ENCODE assay signal across 11 cellular contexts in the genomic region with DNA sequence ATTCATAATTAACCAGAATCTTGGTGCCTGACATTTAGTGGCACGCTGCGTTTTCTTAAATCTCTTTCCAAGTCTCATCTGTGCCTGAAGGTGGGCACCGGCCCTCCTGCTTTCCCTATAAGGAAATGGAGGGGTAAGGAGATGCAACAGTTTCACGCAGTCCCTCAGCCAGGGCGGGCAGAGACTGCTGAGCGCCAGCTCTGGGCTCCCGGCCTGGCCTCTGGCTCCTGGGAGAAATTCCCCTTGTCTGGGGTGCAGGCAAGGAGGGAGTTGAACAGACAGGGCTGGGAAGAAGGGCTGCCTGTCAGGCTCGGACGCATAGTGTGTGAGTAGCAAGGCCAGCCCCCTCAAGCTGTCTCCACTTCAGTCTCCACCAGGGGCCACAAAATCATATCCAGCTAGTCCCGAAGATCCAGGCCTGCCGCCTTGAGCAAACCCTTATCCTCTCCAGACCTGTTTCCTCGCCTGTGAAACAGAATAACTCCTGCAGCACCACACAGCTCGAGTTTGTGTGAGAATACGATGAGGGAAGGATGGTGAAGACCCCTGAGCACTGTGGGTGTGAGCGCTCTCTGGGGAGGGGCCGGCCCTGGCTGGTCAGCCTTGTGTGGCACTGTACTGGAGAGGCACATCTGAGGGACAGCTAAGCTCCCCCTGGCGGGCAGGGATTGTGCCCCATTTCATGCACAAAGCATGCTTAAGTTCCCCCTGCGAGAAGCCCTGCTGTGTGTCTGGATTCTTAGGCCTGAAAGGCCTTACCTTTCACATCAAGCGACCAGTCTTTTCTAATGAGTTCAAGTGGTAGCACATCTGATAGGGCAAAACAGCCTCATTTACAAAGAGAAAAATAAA. TPM values are rescaled to one million over a fixed set of nuclear protein-coding genes. Genes with fewer than 3 reads are reported as not detected.
DNase-seq lines count a peak whose midpoint lies in the region; ATAC-seq and TF ChIP-seq lines count a peak whose summit lies in the region.
"Had no signal": no experiment of that assay in that cellular context is flagged by ENCODE, and none has a peak within 500 bp of the region (broad histone marks: within the 10 kb centered on the region; RNA-seq: fewer than 3 reads in every experiment).

No MANE protein-coding gene starts in this region.

- in situ Hi-C loops in IMR-90 (cut with MboI; ENCODE audit: low sequenced_read_pairs) = no loop called here

- H4K8ac ChIP-seq in IMR-90 (ENCODE audit: low read depth in 2 of 2, low read length in 2 of 2) (no peak overlapping the region), mesenchymal stem cell (ENCODE audit: low read length) (peak overlapping the region; percentile 13)

- H3K79me1 ChIP-seq in IMR-90 (ENCODE audit: low read depth in 1 of 2, low read length in 2 of 2) (no peaks in the 10 kb centered on the region), mesenchymal stem cell (replicated peaks; ENCODE audit: low read length, poor library complexity, severe bottlenecking) (no peaks in the 10 kb centered on the region)

- no peak overlapping the region for H4K91ac ChIP-seq in IMR-90 (ENCODE audit: insufficient read depth, low read depth, low read length)
- H4K91ac ChIP-seq in mesenchymal stem cell (ENCODE audit: low read length) = no peak overlapping the region

- no peak overlapping the region for H3K4me2 ChIP-seq in IMR-90 (ENCODE audit: low read depth, low read length)
- no peak overlapping the region for H3K4me2 ChIP-seq in mesenchymal stem cell (ENCODE audit: low read length, poor library complexity, severe bottlenecking)

- H3K9me3 Mint-ChIP-seq in WTC11 = no peaks in the 10 kb centered on the region
- H3K9me3 Mint-ChIP-seq: dendritic cell treated with granulocyte-macrophage colony-stimulating factor and Interleukin-4, amounts not matched to agents 40 ng/mL and 50 ng/mL, for 4 days had no signal

- DNase-seq in DMS 273 (lab: John Stamatoyannopoulos, UW; ENCODE audit: unreplicated experiment) (peak; percentile 71), IMR-90 (no peak), WTC11 (ENCODE audit: low spot score) (no peak), mesenchymal stem cell (peak; percentile 63), esophagus muscularis mucosa (ENCODE audit: extremely low spot score) (no peak), amniotic stem cell (lab: John Stamatoyannopoulos, UW) (no peak)
- DNase-seq in stimulated activated CD8-positive, alpha-beta memory T cell treated with anti-CD3 and anti-CD28 coated beads, Interleukin-4, amount 100 ng/mL, for 48 hours = no peak
- DNase-seq: activated CD4-positive, alpha-beta T cell treated with anti-CD3 and anti-CD28 coated beads for 36 hours; NCI-H1092 treated with DMSO at 0.1 percent for 48 hours had no signal

- ATAC-seq in IMR-90 (ENCODE audit: low read depth) (no peak), WTC11 (peak; percentile 46), GM21825 (IDR thresholded peaks at IDR 0.05; ENCODE audit: unreplicated experiment) (no peak)
- ATAC-seq: activated CD4-positive, alpha-beta T cell treated with anti-CD3 and anti-CD28 coated beads for 36 hours had no signal

- BruUV-seq in IMR-90 (replicated peaks; lab: Mats Ljungman, UMichigan) = no TSS peak

- H3K18ac ChIP-seq in IMR-90 (ENCODE audit: low read depth, low read length) = no peak overlapping the region
- no peak overlapping the region for H3K18ac ChIP-seq in mesenchymal stem cell (ENCODE audit: low read depth in 1 of 2, low read length in 2 of 2)

- no peak overlapping the region for H4K5ac ChIP-seq in IMR-90 (ENCODE audit: low read depth, low read length)

- POLR2A ChIA-PET in IMR-90 (lab: Charles Lee; ENCODE audit: unreplicated experiment) = no interaction called here
- POLR2A ChIA-PET in WTC11 (lab: Charles Lee) = no interaction called here

- H3K23ac ChIP-seq in IMR-90 (ENCODE audit: low read depth, low read length) (no peak overlapping the region), mesenchymal stem cell (ENCODE audit: low read length in 2 of 2) (no peak overlapping the region)

- intact Hi-C loops in IMR-90 (cut with micrococcal nuclease) = loop anchor here (5.0 kb wide), 1 partner anchor 34 kb away; no protein-coding TSS in a partner anchor
- intact Hi-C loops in esophagus muscularis mucosa (cut with DNase I) = no loop called here

- H3K14ac ChIP-seq in IMR-90 (replicated peaks; ENCODE audit: low read depth, low read length) = no peak overlapping the region
- no peak overlapping the region for H3K14ac ChIP-seq in mesenchymal stem cell (ENCODE audit: low read length in 2 of 2)

- H2BK12ac ChIP-seq in mesenchymal stem cell (ENCODE audit: low read length in 2 of 2) = no peak overlapping the region

- dilution Hi-C loops in IMR-90 (cut with HindIII; ENCODE audit: low sequenced_read_pairs, unreplicated experiment) = no loop called here

- peaks cover 2% of the 10 kb centered on the region; the same call in 1 of the 2 replicates for H3K4me1 ChIP-seq in IMR-90 (ENCODE audit: control insufficient read depth, insufficient read depth, low read length)
- peaks cover 28% of the 10 kb centered on the region for H3K4me1 ChIP-seq in mesenchymal stem cell (ENCODE audit: control insufficient read depth, insufficient read depth, low read depth, low read length)
- peaks cover 0 to 3% (median 0%) of the 10 kb centered on the region in 4 donors for H3K4me1 ChIP-seq in esophagus muscularis mucosa

- H2AK5ac ChIP-seq in IMR-90 (ENCODE audit: low read depth, low read length) (no peak overlapping the region), mesenchymal stem cell (ENCODE audit: low read length, severe bottlenecking) (no peak overlapping the region)

- TF ChIP-seq POLR2A in IMR-90 (IDR thresholded peaks at IDR 0.05; ENCODE audit: low read depth, low read length) (no peak), esophagus muscularis mucosa (IDR thresholded peaks at IDR 0.05; ENCODE audit: low read depth) (no peak)

- H2AFZ ChIP-seq in IMR-90 (replicated peaks; ENCODE audit: low read length, poor library complexity) (peak overlapping the region; percentile 65), mesenchymal stem cell (ENCODE audit: low read depth, low read length) (no peak overlapping the region)

- H3K4me3 Mint-ChIP-seq in WTC11 = no peak overlapping the region
- H3K4me3 Mint-ChIP-seq: activated CD4-positive, alpha-beta T cell treated with anti-CD3 and anti-CD28 coated beads for 36 hours; dendritic cell treated with granulocyte-macrophage colony-stimulating factor and Interleukin-4, amounts not matched to agents 40 ng/mL and 50 ng/mL, for 4 days had no signal

- H3K27ac ChIP-seq in IMR-90 (ENCODE audit: insufficient read depth, low read length) (no peak overlapping the region), mesenchymal stem cell (ENCODE audit: low read length, poor library complexity, severe bottlenecking) (no peak overlapping the region), esophagus muscularis mucosa (replicated peaks in 1 of 4) (no peak overlapping the region)

- CTCF ChIA-PET in IMR-90 (lab: Yijun Ruan, JAX) = no interaction called here
- CTCF ChIA-PET in WTC11 (lab: Charles Lee) = interaction anchor here (0.6 to 2.4 kb wide), 8 partner anchors 11 to 560 kb away, joined by 3 to 11 read pairs (median 3); a partner anchor contains a TSS

- H3K4me3 ChIP-seq in IMR-90 (ENCODE audit: insufficient read depth, low read depth, low read length) = no peak overlapping the region
- no peak overlapping the region for H3K4me3 ChIP-seq in mesenchymal stem cell (ENCODE audit: insufficient read depth in 1 of 2, low read depth in 1 of 2, low read length in 2 of 2)
- no peak overlapping the region for H3K4me3 ChIP-seq in esophagus muscularis mucosa

- TF ChIP-seq RAD21 in IMR-90 (IDR thresholded peaks at IDR 0.05; ENCODE audit: low read length) = no peak

- TF ChIP-seq EP300 in esophagus muscularis mucosa (IDR thresholded peaks at IDR 0.05) = no peak

- H3K27ac Mint-ChIP-seq in WTC11 = no peak overlapping the region
- H3K27ac Mint-ChIP-seq: activated CD4-positive, alpha-beta T cell treated with anti-CD3 and anti-CD28 coated beads for 36 hours had no signal

- H3K9me1 ChIP-seq in IMR-90 (ENCODE audit: insufficient read depth, low read length) = 0 out of 2 replicates have a peak, but pooled peaks cover 6% of the 10 kb centered on the region

- H2BK15ac ChIP-seq in IMR-90 (ENCODE audit: low read depth, low read length) = no peak overlapping the region
- H2BK15ac ChIP-seq in mesenchymal stem cell (ENCODE audit: low read depth, poor library complexity, severe bottlenecking) = peak overlapping the region; percentile 54

- no peak overlapping the region for H2BK120ac ChIP-seq in IMR-90 (ENCODE audit: low read depth, low read length)
- peak overlapping the region; percentile 21 for H2BK120ac ChIP-seq in mesenchymal stem cell (ENCODE audit: low read depth, low read length)

- no peak overlapping the region for H2AK9ac ChIP-seq in IMR-90 (replicated peaks; ENCODE audit: low read depth, low read length, poor library complexity)

- H2BK5ac ChIP-seq in IMR-90 (ENCODE audit: low read depth, low read length, poor library complexity, severe bottlenecking) (no peak overlapping the region), mesenchymal stem cell (ENCODE audit: low read depth, low read length, poor library complexity, severe bottlenecking) (no peak overlapping the region)

- 100% methylated on average over 2 of the region's 19 CpGs; no CpG with 5 or more reads in 1 of the 2 experiments for WGBS in IMR-90 (ENCODE audit: extremely low coverage in 2 of 2, insufficient read length in 1 of 2), 2 experiments
- WGBS in mesenchymal stem cell = 72% methylated on average over 18 of the region's 19 CpGs
- WGBS in esophagus muscularis mucosa = 97% methylated on average over 14 of the region's 19 CpGs

- TF ChIP-seq CTCF in IMR-90 (conservative IDR thresholded peaks at IDR 0.05; ENCODE audit: low read depth, low read length) (no peak), WTC11 (IDR thresholded peaks at IDR 0.05) (no peak), esophagus muscularis mucosa (IDR thresholded peaks at IDR 0.05) (no peak)

- no peak overlapping the region for H3K56ac ChIP-seq in IMR-90 (ENCODE audit: extremely low read depth, insufficient read depth, low read length)

- no peak overlapping the region for H2BK20ac ChIP-seq in IMR-90 (ENCODE audit: low read depth, low read length)

- H3K27me3 ChIP-seq in IMR-90 (ENCODE audit: control insufficient read depth, insufficient read depth, low read length) (no peaks in the 10 kb centered on the region), mesenchymal stem cell (ENCODE audit: control insufficient read depth in 1 of 2, insufficient read depth in 1 of 2, low read length in 2 of 2) (no peaks in the 10 kb centered on the region), esophagus muscularis mucosa (no peaks in the 10 kb centered on the region)

- no peak overlapping the region for H3K4ac ChIP-seq in IMR-90 (ENCODE audit: low read depth, low read length)
- no peak overlapping the region for H3K4ac ChIP-seq in mesenchymal stem cell (ENCODE audit: low read depth in 1 of 2, low read length in 2 of 2)

- H3K4me1 Mint-ChIP-seq in WTC11 = peaks cover 40% of the 10 kb centered on the region
- H3K4me1 Mint-ChIP-seq: activated CD4-positive, alpha-beta T cell treated with anti-CD3 and anti-CD28 coated beads for 36 hours had no signal

- H4K20me1 ChIP-seq in IMR-90 (ENCODE audit: insufficient read depth, low read length) = no peaks in the 10 kb centered on the region

- H3K36me3 Mint-ChIP-seq in WTC11 = no peaks in the 10 kb centered on the region

- H3K9me3 ChIP-seq in IMR-90 (ENCODE audit: control insufficient read depth, insufficient read depth, low read length) (no peaks in the 10 kb centered on the region), mesenchymal stem cell (ENCODE audit: control insufficient read depth, low read length) (no peaks in the 10 kb centered on the region), esophagus muscularis mucosa (no peaks in the 10 kb centered on the region)

- H3K9ac ChIP-seq in IMR-90 (ENCODE audit: low read depth, low read length) (no peak overlapping the region), mesenchymal stem cell (ENCODE audit: low read length) (no peak overlapping the region)

- H3K36me3 ChIP-seq in IMR-90 (ENCODE audit: control insufficient read depth, insufficient read depth, low read length) (no peaks in the 10 kb centered on the region), mesenchymal stem cell (ENCODE audit: control insufficient read depth in 1 of 2, insufficient read depth in 2 of 2, low read depth in 1 of 2, low read length in 2 of 2) (no peaks in the 10 kb centered on the region), esophagus muscularis mucosa (no peaks in the 10 kb centered on the region)

- H3K27me3 Mint-ChIP-seq in WTC11 (ENCODE audit: low read depth) = no peaks in the 10 kb centered on the region
- H3K27me3 Mint-ChIP-seq: activated CD4-positive, alpha-beta T cell treated with anti-CD3 and anti-CD28 coated beads for 36 hours had no signal

RNA-seq across cellular contexts. Expression of a gene that starts 33.8 kb away (rescaled TPM):
- total RNA-seq in IMR-90 (2012; rRNA removed) (22.0 and 23.6 TPM in 2 replicates), WTC11 (2021) (47.3 to 52.6 TPM (median 52.6 TPM) in 3 replicates), esophagus muscularis mucosa (1 to 10 TPM in 1 of 4 donors, under 1 TPM in 3; 0.33 to 1.6 (median 0.47) TPM)
- 28.3 and 38.8 TPM in 2 replicates for polyA plus RNA-seq in IMR-90 (2012; rRNA removed)
- polyA plus RNA-seq in IMR-90 (2012; cell fraction: cytosol; rRNA removed) = 21.6 and 39.0 TPM in 2 replicates
- polyA plus RNA-seq in IMR-90 (2012; cell fraction: nucleus; rRNA removed; ENCODE audit: low replicate concordance) = 9.4 and 21.6 TPM in 2 replicates
- 8.4 TPM for polyA plus RNA-seq in mesenchymal stem cell (2013, experiment 1 of 2)
- 6.9 TPM for polyA plus RNA-seq in mesenchymal stem cell (2013, experiment 2 of 2)

Comparison
In these comparisons a context has a peak if more than half of its experiments do, and no peak if none do; other contexts are left out.
1. DNase-seq: peak in DMS 273 (single experiment) and mesenchymal stem cell (single experiment); none in IMR-90 (single experiment), WTC11 (single experiment), esophagus muscularis mucosa (single experiment), stimulated activated CD8-positive, alpha-beta memory T cell treated with anti-CD3 and anti-CD28 coated beads, Interleukin-4, amount 100 ng/mL, for 48 hours (single experiment) and amniotic stem cell (single experiment).